Comparison of ENCODE assay signal across 8 cellular contexts in genomic region chr2:66428986-66429612, GRCh38. TPM values are rescaled to one million over a fixed set of nuclear protein-coding genes. Genes with fewer than 3 reads are reported as not detected.
DNase-seq lines count a peak whose midpoint lies in the region; ATAC-seq and TF ChIP-seq lines count a peak whose summit lies in the region.

No MANE protein-coding gene starts in this region.

- H3K36me3 Mint-ChIP-seq in activated CD4-positive, alpha-beta T cell treated with anti-CD3 and anti-CD28 coated beads, Interleukin-2, amount 10 ng/mL, durations not matched to agents 7 days and 5 days (ENCODE audit: low read depth), result no peaks in the 10 kb centered on the region
- H3K36me3 Mint-ChIP-seq in CD4-positive, alpha-beta T cell (ENCODE audit: low read depth), result no peaks in the 10 kb centered on the region

- no peak overlapping the region for H2AFZ ChIP-seq in fibroblast of lung (ENCODE audit: low read length)

- H3K4me1 Mint-ChIP-seq in activated CD4-positive, alpha-beta T cell treated with anti-CD3 and anti-CD28 coated beads, Interleukin-2, amount 10 ng/mL, durations not matched to agents 7 days and 5 days, result peaks cover 6% of the 10 kb centered on the region
- peaks cover 14% of the 10 kb centered on the region for H3K4me1 Mint-ChIP-seq in CD4-positive, alpha-beta T cell (ENCODE audit: low read depth)

- H3K27me3 ChIP-seq in fibroblast of lung (ENCODE audit: control insufficient read depth, insufficient read depth, low read length) (no peaks in the 10 kb centered on the region), rectal smooth muscle tissue (ENCODE audit: control insufficient read depth, insufficient read depth, low read length) (no peaks in the 10 kb centered on the region)
- H3K27me3 ChIP-seq in CD4-positive, alpha-beta T cell (ENCODE audit: control insufficient read depth, insufficient read depth, low read length), result peaks cover 72% of the 10 kb centered on the region

- H3K9me3 Mint-ChIP-seq in activated CD4-positive, alpha-beta T cell treated with anti-CD3 and anti-CD28 coated beads, Interleukin-2, amount 10 ng/mL, durations not matched to agents 7 days and 5 days, result no peaks in the 10 kb centered on the region
- H3K9me3 Mint-ChIP-seq in CD4-positive, alpha-beta T cell, result no peaks in the 10 kb centered on the region

- peak; percentile 63 for TF ChIP-seq CTCF in LNCaP clone FGC (IDR thresholded peaks at IDR 0.05; ENCODE audit: control insufficient read depth, extremely low read depth, insufficient read depth)
- peak; percentile 96 to 99 for TF ChIP-seq CTCF in fibroblast of lung (conservative IDR thresholded peaks at IDR 0.05 in 1 of 2, IDR thresholded peaks at IDR 0.05 in 1 of 2; ENCODE audit: low read depth in 1 of 2, low read length in 2 of 2)
- no peak for TF ChIP-seq CTCF in CD4-positive, alpha-beta T cell (IDR thresholded peaks at IDR 0.05)

- H3K4me3 Mint-ChIP-seq in activated CD4-positive, alpha-beta T cell treated with anti-CD3 and anti-CD28 coated beads, Interleukin-2, amount 10 ng/mL, durations not matched to agents 7 days and 5 days, result no peak overlapping the region
- no peak overlapping the region for H3K4me3 Mint-ChIP-seq in CD4-positive, alpha-beta T cell

- no peak overlapping the region for H3K4me2 ChIP-seq in fibroblast of lung (ENCODE audit: extremely low read depth, insufficient read depth, low read length)

- H3K9ac ChIP-seq in fibroblast of lung (ENCODE audit: insufficient read depth, low read length) (no peak overlapping the region), rectal smooth muscle tissue (ENCODE audit: low read length) (no peak overlapping the region)

- intact Hi-C loops in CD4-positive, alpha-beta T cell (cut with DNase I, micrococcal nuclease), result no loop called here

- DNase-seq in activated CD4-positive, alpha-beta T cell treated with anti-CD3 and anti-CD28 coated beads, Interleukin-2, amount 10 ng/mL, durations not matched to agents 7 days and 5 days, result peak; percentile 27
- DNase-seq in activated CD4-positive, alpha-beta T cell treated with anti-CD3 and anti-CD28 coated beads for 4 hours, result no peak
- DNase-seq in LNCaP clone FGC (ENCODE audit: low read depth) (no peak), SHP77 (lab: John Stamatoyannopoulos, UW) (peak; percentile 67 to 74), fibroblast of lung (ENCODE audit: low read depth in 2 of 2) (peak; percentile 55 to 80)
- DNase-seq in CD4-positive, alpha-beta T cell, result no peak

- no peaks in the 10 kb centered on the region for H4K20me1 ChIP-seq in fibroblast of lung (ENCODE audit: control insufficient read depth, extremely low read depth, insufficient read depth, low read length)

- H3K4me3 ChIP-seq in LNCaP clone FGC (ENCODE audit: low read depth, low read length) (no peak overlapping the region), fibroblast of lung (replicated peaks in 1 of 4; ENCODE audit: control extremely low read depth in 1 of 4, insufficient read depth in 1 of 4, low read depth in 3 of 4, low read length in 4 of 4) (no peak overlapping the region), rectal smooth muscle tissue (ENCODE audit: low read length) (no peak overlapping the region)

- CTCF ChIA-PET in activated CD4-positive, alpha-beta T cell treated with anti-CD3 and anti-CD28 coated beads, Interleukin-2, amount 10 ng/mL, durations not matched to agents 7 days and 5 days (lab: Charles Lee), result interaction anchor here (0.9 kb wide), 1 partner anchor 157 kb away, joined by 3 read pairs; no protein-coding TSS in a partner anchor
- CTCF ChIA-PET in CD4-positive, alpha-beta T cell (lab: Charles Lee), result no interaction called here

- peaks cover 73% of the 10 kb centered on the region for H3K27me3 Mint-ChIP-seq in activated CD4-positive, alpha-beta T cell treated with anti-CD3 and anti-CD28 coated beads, Interleukin-2, amount 10 ng/mL, durations not matched to agents 7 days and 5 days
- peaks cover 84% of the 10 kb centered on the region for H3K27me3 Mint-ChIP-seq in CD4-positive, alpha-beta T cell

- POLR2A ChIA-PET in activated CD4-positive, alpha-beta T cell treated with anti-CD3 and anti-CD28 coated beads, Interleukin-2, amount 10 ng/mL, durations not matched to agents 7 days and 5 days (lab: Charles Lee), result no interaction called here
- POLR2A ChIA-PET in CD4-positive, alpha-beta T cell (lab: Charles Lee), result no interaction called here

- H3K36me3 ChIP-seq in fibroblast of lung (ENCODE audit: control insufficient read depth, insufficient read depth, low read length) (no peaks in the 10 kb centered on the region), rectal smooth muscle tissue (ENCODE audit: control insufficient read depth, insufficient read depth, low read length) (no peaks in the 10 kb centered on the region)

- no peak for ATAC-seq in CD4-positive, alpha-beta T cell (ENCODE audit: poor library complexity)
- no peak for ATAC-seq in GM19467 (IDR thresholded peaks at IDR 0.05; ENCODE audit: unreplicated experiment)

- H3K9me3 ChIP-seq in fibroblast of lung (ENCODE audit: control insufficient read depth, insufficient read depth, low read depth, low read length), result no peaks in the 10 kb centered on the region
- no peaks in the 10 kb centered on the region for H3K9me3 ChIP-seq in CD4-positive, alpha-beta T cell (ENCODE audit: control insufficient read depth, low read length)

- H3K27ac ChIP-seq in fibroblast of lung (ENCODE audit: insufficient read depth, low read length) (no peak overlapping the region), rectal smooth muscle tissue (ENCODE audit: low read depth, low read length) (peak overlapping the region; percentile 49)
- no peak overlapping the region for H3K27ac ChIP-seq in CD4-positive, alpha-beta T cell (ENCODE audit: low read depth, low read length)

- H3K4me1 ChIP-seq in fibroblast of lung (ENCODE audit: control insufficient read depth, extremely low read depth, insufficient read depth, low read length), result peaks cover 2% of the 10 kb centered on the region
- H3K4me1 ChIP-seq in rectal smooth muscle tissue (ENCODE audit: control insufficient read depth, insufficient read depth, low read length), result peaks cover 3% of the 10 kb centered on the region

- H3K27ac Mint-ChIP-seq in activated CD4-positive, alpha-beta T cell treated with anti-CD3 and anti-CD28 coated beads, Interleukin-2, amount 10 ng/mL, durations not matched to agents 7 days and 5 days, result no peak overlapping the region
- no peak overlapping the region for H3K27ac Mint-ChIP-seq in CD4-positive, alpha-beta T cell

- peaks cover 8% of the 10 kb centered on the region for H3K79me2 ChIP-seq in fibroblast of lung (ENCODE audit: control insufficient read depth, insufficient read depth, low read length)

RNA-seq across cellular contexts. Expression of gene MEIS1, which starts 5.8 kb away (rescaled TPM):
- not detected for total RNA-seq in activated CD4-positive, alpha-beta T cell treated with anti-CD3 and anti-CD28 coated beads, Interleukin-2, amount 10 ng/mL, durations not matched to agents 7 days and 5 days
- total RNA-seq in fibroblast of lung, result 119 and 139 TPM in 2 replicates
- 48.3 and 51.6 TPM in 2 replicates for polyA plus RNA-seq in fibroblast of lung
- 43.2 and 44.1 TPM in 2 replicates for polyA plus RNA-seq in fibroblast of lung (2012)
- 62.6 and 69.9 TPM in 2 replicates for polyA minus RNA-seq in fibroblast of lung (ENCODE audit: low replicate concordance)
- not detected for total RNA-seq in CD4-positive, alpha-beta T cell

Comparison
In these comparisons a context has a peak if more than half of its experiments do, and no peak if none do; other contexts are left out.
1. DNase-seq: peak in activated CD4-positive, alpha-beta T cell treated with anti-CD3 and anti-CD28 coated beads, Interleukin-2, amount 10 ng/mL, durations not matched to agents 7 days and 5 days (single experiment), SHP77 (2 of 2) and fibroblast of lung (2 of 2); none in activated CD4-positive, alpha-beta T cell treated with anti-CD3 and anti-CD28 coated beads for 4 hours (0 of 2), LNCaP clone FGC (single experiment) and CD4-positive, alpha-beta T cell (0 of 10).
2. RNA of gene MEIS1, which starts 5.8 kb away (total RNA-seq): 119 to 139 TPM in fibroblast of lung; not detected in CD4-positive, alpha-beta T cell and not detected in activated CD4-positive, alpha-beta T cell treated with anti-CD3 and anti-CD28 coated beads, Interleukin-2, amount 10 ng/mL, durations not matched to agents 7 days and 5 days; every median in the first group is over 100 times any median in the second.